Comparison of ENCODE assay signal across 8 cellular contexts in the genomic region with DNA sequence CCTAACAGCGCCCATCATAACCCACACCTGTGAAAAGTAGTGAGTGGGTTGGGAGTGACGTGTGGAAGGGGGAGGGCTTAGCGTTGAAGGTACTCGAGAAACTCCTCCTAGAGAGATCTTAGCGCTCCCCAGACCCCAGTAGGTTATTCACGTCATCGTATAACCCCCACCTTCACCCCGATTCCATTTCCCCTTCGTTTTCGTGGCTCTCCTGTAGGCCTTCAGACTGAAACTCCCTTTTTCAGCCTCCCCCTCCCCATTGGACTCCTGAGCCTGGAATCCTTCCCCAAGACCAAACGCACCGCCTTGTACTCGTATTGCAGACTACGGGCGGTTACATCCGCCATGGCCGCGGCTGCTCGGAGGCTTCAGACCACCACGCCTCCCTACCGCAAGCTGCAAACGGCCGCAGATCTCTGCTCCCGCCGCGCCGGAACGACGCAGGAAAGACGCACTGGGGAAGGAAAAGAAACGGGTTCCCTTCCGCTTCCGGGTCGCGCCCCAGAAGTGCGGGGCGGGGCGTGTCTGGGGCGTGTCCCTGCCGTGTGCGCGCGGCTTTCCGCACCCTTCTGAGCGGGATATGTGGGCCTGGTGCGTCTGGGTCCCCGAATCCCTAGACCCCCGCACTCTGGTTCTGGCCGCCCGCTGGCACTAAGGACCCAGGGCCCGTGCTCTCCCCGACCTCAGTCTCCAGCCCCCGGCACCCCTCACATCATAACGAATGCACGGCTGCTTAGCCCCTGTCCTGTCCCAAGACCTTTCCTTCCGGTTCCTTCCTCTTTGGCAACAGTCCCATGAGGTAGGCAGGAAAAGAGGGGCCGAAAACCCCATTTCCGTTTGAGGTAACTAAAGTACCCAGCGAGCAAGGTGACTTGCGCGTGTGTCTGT. TPM values are rescaled to one million over a fixed set of nuclear protein-coding genes. Genes with fewer than 3 reads are reported as not detected.
DNase-seq lines count a peak whose midpoint lies in the region; ATAC-seq and TF ChIP-seq lines count a peak whose summit lies in the region.

A gene (minus strand): TSS at position 456 of the 888 bp plus-strand sequence. CDS start 109 bp downstream, at position 347.

- H3K27me3 ChIP-seq in PC-3 (ENCODE audit: low read length), result no peaks in the 10 kb centered on the region

- ATAC-seq in GM21619 (IDR thresholded peaks at IDR 0.05; ENCODE audit: unreplicated experiment) (peak; percentile 92), PC-3 (peak; percentile 98), mucosa of descending colon (peak; percentile 100)

- H3K36me3 ChIP-seq in PC-3 (ENCODE audit: low read depth, low read length) (peaks cover 37% of the 10 kb centered on the region), mucosa of descending colon (ENCODE audit: low read depth) (peaks cover 6% of the 10 kb centered on the region)

- H3K4me3 ChIP-seq in PC-3 (ENCODE audit: low read length) (peak within 1 kb of the TSS; percentile 91), mucosa of descending colon (peak within 1 kb of the TSS; percentile 33)

- in situ Hi-C loops in KBM-7 (cut with MboI; ENCODE audit: low pct_unique_long_range_greater_than_20kb, low sequenced_read_pairs), result no loop called here

- no peaks in the 10 kb centered on the region for H3K9me2 ChIP-seq in PC-3 (replicated peaks; ENCODE audit: low read length)

- peak within 1 kb of the TSS; percentile 94 for H3K9ac ChIP-seq in PC-3 (ENCODE audit: low read length)

- no TSS peak for BruUV-seq in PC-3 (replicated peaks; lab: Mats Ljungman, UMichigan)

- peak within 1 kb of the TSS; percentile 99 for H3K4me2 ChIP-seq in PC-3 (ENCODE audit: low read length)

- H2AFZ ChIP-seq in PC-3 (ENCODE audit: low read length), result peak within 1 kb of the TSS; percentile 81

- H3K9me3 ChIP-seq in PC-3 (ENCODE audit: low read length), result no peaks in the 10 kb centered on the region
- no peaks in the 10 kb centered on the region for H3K9me3 ChIP-seq in mucosa of descending colon

- H3K27ac ChIP-seq in PC-3 (ENCODE audit: low read length) (peak within 1 kb of the TSS; percentile 63), epithelial cell of prostate (peak within 1 kb of the TSS; percentile 61)

- peaks cover 19% of the 10 kb centered on the region for H3K4me1 ChIP-seq in PC-3 (ENCODE audit: insufficient read depth, low read length)
- H3K4me1 ChIP-seq in mucosa of descending colon (ENCODE audit: low read depth), result peaks cover 13% of the 10 kb centered on the region

- intact Hi-C loops in PC-3 (cut with micrococcal nuclease), result loop anchor here (1.0 kb wide), 1 partner anchor 35 kb away; no protein-coding TSS in a partner anchor
- intact Hi-C loops in mucosa of descending colon (cut with DNase I, micrococcal nuclease), result no loop called here

- DNase-seq in DMS153 (lab: John Stamatoyannopoulos, UW) (peak; percentile 61), KBM-7 (peak; percentile 96), PC-3 (peak; percentile 89), activated T-cell treated with anti-CD3 and anti-CD28 coated beads for 4 hours (peak; percentile 88), epithelial cell of prostate (ENCODE audit: low read depth, low spot score) (no peak), mucosa of descending colon (peak; percentile 93 to 94 (median 94))
- peak; percentile 75 to 79 for DNase-seq in stimulated activated CD8-positive, alpha-beta memory T cell treated with anti-CD3 and anti-CD28 coated beads, Interleukin-4, amount 100 ng/mL, for 1 hour (ENCODE audit: low read depth in 2 of 2, low spot score in 1 of 2)

- CTCF ChIA-PET in PC-3 (lab: Charles Lee), result no interaction called here

- H3K79me2 ChIP-seq in PC-3 (ENCODE audit: low read length), result peaks cover 56% of the 10 kb centered on the region

- H3F3A ChIP-seq in PC-3 (ENCODE audit: low read length, unreplicated experiment), result no peaks in the 10 kb centered on the region

- POLR2A ChIA-PET in PC-3 (lab: Charles Lee; ENCODE audit: unreplicated experiment), result no interaction called here

- H4K20me1 ChIP-seq in PC-3 (ENCODE audit: low read length), result peaks cover 18% of the 10 kb centered on the region; the same call in 1 of the 2 replicates

- TF ChIP-seq CTCF in PC-3 (conservative IDR thresholded peaks at IDR 0.05; ENCODE audit: low read depth, low read length) (no peak), mucosa of descending colon (IDR thresholded peaks at IDR 0.05) (no peak)

RNA-seq across cellular contexts. Expression of the gene that starts here (rescaled TPM):
- 77.8 and 124 TPM in 2 replicates for total RNA-seq in PC-3 (2014; rRNA removed)
- 100 to 1,000 TPM in 2 of 3 donors, 10 to 100 TPM in 1; 95.8 to 113 (median 106) TPM for total RNA-seq in mucosa of descending colon
